8 cellular contexts compared by ENCODE assay signal in genomic region chr3:63818282-63819150, GRCh38. TPM values are rescaled to one million over a fixed set of nuclear protein-coding genes. Genes with fewer than 3 reads are reported as not detected.
DNase-seq lines count a peak whose midpoint lies in the region; ATAC-seq and TF ChIP-seq lines count a peak whose summit lies in the region.

No MANE protein-coding gene starts in this region.

- no peaks in the 10 kb centered on the region for H3K36me3 Mint-ChIP-seq in glutamatergic neuron (ENCODE audit: unreplicated experiment)

- H3K4me3 Mint-ChIP-seq in glutamatergic neuron (ENCODE audit: unreplicated experiment): no peak overlapping the region

- TF ChIP-seq CTCF in KMS-11 (conservative IDR thresholded peaks at IDR 0.05; ENCODE audit: low read depth, low read length): peak; percentile 81
- TF ChIP-seq CTCF in glutamatergic neuron (IDR thresholded peaks at IDR 0.05; ENCODE audit: partially characterized antibody, unreplicated experiment): peak; percentile 94

- H3K9me3 Mint-ChIP-seq in glutamatergic neuron (ENCODE audit: unreplicated experiment): no peaks in the 10 kb centered on the region

- H3K4me2 ChIP-seq in KMS-11: no peak overlapping the region

- H3K27me3 ChIP-seq in KMS-11 (ENCODE audit: insufficient read depth, low read depth): no peaks in the 10 kb centered on the region

- no peaks in the 10 kb centered on the region for H3K79me2 ChIP-seq in KMS-11 (ENCODE audit: insufficient read depth, low read depth)

- DNase-seq in COR-L47 (lab: John Stamatoyannopoulos, UW) (peak; percentile 14), SK-MEL-5 (ENCODE audit: low read depth, low spot score) (peak; percentile 65), glutamatergic neuron (peak; percentile 62), retina (peak; percentile 82), HPDE6-E6E7 (ENCODE audit: extremely low spot score) (no peak)
- peak; percentile 57 for DNase-seq in activated naive CD4-positive, alpha-beta T cell treated with anti-CD3 and anti-CD28 coated beads, Interleukin-2, amount 50 U/mL, for 16 hours

- H3K4me3 ChIP-seq in KMS-11 (IDR thresholded peaks at IDR 0.05; ENCODE audit: insufficient read depth, low read depth, low read length): no peak overlapping the region

- no peak overlapping the region for H3K27ac ChIP-seq in KMS-11

- peak; percentile 92 for ATAC-seq in GM21367 (IDR thresholded peaks at IDR 0.05; ENCODE audit: unreplicated experiment)

- peaks cover 2% of the 10 kb centered on the region for H3K4me1 Mint-ChIP-seq in glutamatergic neuron (ENCODE audit: low read depth, unreplicated experiment)

- H3K36me3 ChIP-seq in KMS-11 (ENCODE audit: insufficient read depth): no peaks in the 10 kb centered on the region

- H2AFZ ChIP-seq in KMS-11 (ENCODE audit: low read depth): no peak overlapping the region

- H3K27me3 Mint-ChIP-seq in glutamatergic neuron (ENCODE audit: unreplicated experiment): no peaks in the 10 kb centered on the region

- no peaks in the 10 kb centered on the region for H4K20me1 ChIP-seq in KMS-11 (ENCODE audit: insufficient read depth)

- in situ Hi-C loops in SK-MEL-5 (cut with HindIII; ENCODE audit: low pct_unique_long_range_greater_than_20kb, low sequenced_read_pairs): loop anchor here (25.0 kb wide), 1 partner anchor 456 kb away; no protein-coding TSS in a partner anchor

- H3K9ac ChIP-seq in KMS-11: no peak overlapping the region

- H3K27ac Mint-ChIP-seq in glutamatergic neuron (ENCODE audit: unreplicated experiment): no peak overlapping the region

- no peaks in the 10 kb centered on the region for H3K4me1 ChIP-seq in KMS-11 (ENCODE audit: low read depth, poor library complexity, severe bottlenecking)

RNA-seq across cellular contexts. Expression of gene C3orf49, which starts 0.6 kb away (rescaled TPM):
- not detected in 2 replicates for total RNA-seq in SK-MEL-5 (2014; rRNA removed; shearing (Covaris generic))
- not detected in 2 replicates for polyA plus RNA-seq in SK-MEL-5 (2015; cell fraction: cytosol; rRNA removed)
- not detected in 2 replicates for polyA plus RNA-seq in SK-MEL-5 (2015; cell fraction: nucleus; rRNA removed)
- not detected for total RNA-seq in glutamatergic neuron (ENCODE audit: unreplicated experiment)

RNA-seq across cellular contexts. Expression of gene THOC7, which starts 45.1 kb away (rescaled TPM):
- total RNA-seq in SK-MEL-5 (2014; rRNA removed; shearing (Covaris generic)): 105 and 109 TPM in 2 replicates
- polyA plus RNA-seq in SK-MEL-5 (2015; cell fraction: cytosol; rRNA removed): 74.2 and 74.5 TPM in 2 replicates
- polyA plus RNA-seq in SK-MEL-5 (2015; cell fraction: nucleus; rRNA removed): 22.0 and 24.3 TPM in 2 replicates
- total RNA-seq in glutamatergic neuron (ENCODE audit: unreplicated experiment): 43.3 TPM

RNA-seq across cellular contexts. Expression of gene ATXN7, which starts 45.2 kb away (rescaled TPM):
- 5.8 and 6.4 TPM in 2 replicates for total RNA-seq in SK-MEL-5 (2014; rRNA removed; shearing (Covaris generic))
- 7.7 and 9.2 TPM in 2 replicates for polyA plus RNA-seq in SK-MEL-5 (2015; cell fraction: cytosol; rRNA removed)
- 22.3 and 29.6 TPM in 2 replicates for polyA plus RNA-seq in SK-MEL-5 (2015; cell fraction: nucleus; rRNA removed)
- total RNA-seq in glutamatergic neuron (ENCODE audit: unreplicated experiment): 22.1 TPM
